ENCODE assay signal across 8 cellular contexts in the genomic region with DNA sequence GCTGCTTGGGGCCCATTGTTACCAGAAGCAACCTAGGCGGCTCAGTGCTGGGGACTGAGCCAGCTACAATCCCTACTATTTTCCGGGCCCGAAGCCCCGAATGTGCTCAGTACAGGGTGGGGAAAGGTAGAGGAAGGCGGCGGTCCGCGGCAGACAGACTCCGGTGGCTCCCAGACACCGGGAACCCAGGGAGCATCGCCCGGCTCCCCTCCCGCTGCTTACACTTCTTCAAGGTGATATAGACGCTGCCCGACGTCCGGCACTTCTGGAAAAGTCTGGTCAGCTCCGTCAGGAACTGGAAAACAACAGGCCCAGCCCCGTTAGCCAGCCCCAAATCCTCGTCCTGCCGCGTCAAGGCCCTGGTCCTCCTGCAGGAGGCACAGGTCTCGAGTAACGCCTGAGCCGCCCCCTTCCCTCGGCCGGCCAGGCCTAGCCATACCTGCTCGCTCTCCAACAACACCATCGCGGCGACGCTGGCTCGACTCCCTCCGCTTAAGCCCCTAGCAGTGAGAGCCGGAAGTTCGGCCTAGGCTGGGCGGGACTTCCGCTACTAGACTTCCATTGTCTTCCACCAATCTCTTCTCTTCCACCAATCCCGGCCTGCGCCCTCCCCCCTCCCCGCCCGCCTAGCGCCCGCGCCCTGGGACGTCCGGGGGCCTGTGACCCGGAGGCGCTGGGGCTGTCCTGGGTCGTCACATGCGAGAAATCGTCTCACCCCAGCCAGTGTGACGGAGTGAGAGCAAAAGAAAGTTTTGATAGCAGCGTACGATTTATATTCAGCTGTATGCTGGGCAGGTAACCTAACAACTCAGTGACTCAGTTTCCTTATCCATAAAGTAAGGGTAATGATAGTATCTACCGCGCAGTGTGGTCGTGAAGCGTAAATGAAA. TPM values are rescaled to one million over a fixed set of nuclear protein-coding genes. Genes with fewer than 3 reads are reported as not detected.
A peak's percentile ranks its signal among the peaks of the same experiment; 100 is the strongest.
DNase-seq lines count a peak whose midpoint lies in the region; ATAC-seq and TF ChIP-seq lines count a peak whose summit lies in the region.

A gene with protein sequence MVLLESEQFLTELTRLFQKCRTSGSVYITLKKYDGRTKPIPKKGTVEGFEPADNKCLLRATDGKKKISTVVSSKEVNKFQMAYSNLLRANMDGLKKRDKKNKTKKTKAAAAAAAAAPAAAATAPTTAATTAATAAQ (minus strand): TSS at position 528 of the 890 bp plus-strand sequence. CDS start 65 bp downstream, at position 463.

- peak within 1 kb of the TSS; percentile 90 to 98 (median 94) for H3K27ac ChIP-seq in spleen

- peak within 1 kb of the TSS; percentile 92 for H3K4me3 ChIP-seq in AG10803 (ENCODE audit: low read length)
- peak within 1 kb of the TSS; percentile 68 to 96 (median 76) for H3K4me3 ChIP-seq in spleen

- WGBS in spleen, 5 donors = 0 to 1% (median 1%) methylated on average over 38 to 59 of the region's 59 CpGs

- TF ChIP-seq CTCF in AG10803 (conservative IDR thresholded peaks at IDR 0.05; ENCODE audit: low read length) (no peak), spleen (IDR thresholded peaks at IDR 0.05 in 8 of 11, conservative IDR thresholded peaks at IDR 0.05 in 3 of 11) (peak in 8 of 11 experiments; percentile 9 to 49 (median 36))

- ATAC-seq in GM19043 (IDR thresholded peaks at IDR 0.05; ENCODE audit: low read depth, unreplicated experiment) = peak; percentile 87
- peak; percentile 91 for ATAC-seq in HG03354 (IDR thresholded peaks at IDR 0.05; ENCODE audit: poor library complexity, severe bottlenecking, unreplicated experiment)

- peak in 2 of 3 donors; percentile 12 to 47 for TF ChIP-seq POLR2A in spleen (IDR thresholded peaks at IDR 0.05)

- no peaks in the 10 kb centered on the region for H3K9me3 ChIP-seq in spleen

- intact Hi-C loops in spleen (cut with DNase I; ENCODE audit: low total_unique reads) = no loop called here

- no peaks in the 10 kb centered on the region for H3K27me3 ChIP-seq in spleen (replicated peaks in 1 of 7)

- DNase-seq in AG10803 (ENCODE audit: low read depth) = peak; percentile 91
- peak; percentile 75 to 89 for DNase-seq in NCI-H446 (lab: John Stamatoyannopoulos, UW)
- DNase-seq in activated CD4-positive, CD25-positive, alpha-beta regulatory T cell treated with anti-CD3 and anti-CD28 coated beads, Interleukin-2, amount 50 U/mL, for 16 hours (ENCODE audit: low read depth, low spot score) = peak; percentile 84
- peak; percentile 88 for DNase-seq in central memory CD4-positive, alpha-beta T cell
- peak; percentile 96 for DNase-seq in inferior parietal cortex (ENCODE audit: extremely low spot score)
- DNase-seq in spleen = peak; percentile 98

- peaks cover 16 to 64% (median 37%) of the 10 kb centered on the region in 6 donors for H3K4me1 ChIP-seq in spleen

- peaks cover 2 to 39% (median 33%) of the 10 kb centered on the region in 6 donors for H3K36me3 ChIP-seq in spleen

RNA-seq across cellular contexts. Expression of the gene that starts here (rescaled TPM):
- 100 to 1,000 TPM; 109 to 256 (median 145) TPM for total RNA-seq in spleen
- 100 to 1,000 TPM; 295 to 356 (median 353) TPM for polyA plus RNA-seq in spleen

Comparison
In these comparisons a context has a peak if more than half of its experiments do, and no peak if none do; other contexts are left out.
1. Peak in every context shown above with its lines: DNase-seq, ATAC-seq, H3K4me3 ChIP-seq and H3K27ac ChIP-seq.